In genomic region chr10:111128331-111129167, GRCh38 we compare ENCODE assay signal across 1 cellular context.
TF ChIP-seq lines count a peak whose summit lies in the region.

No MANE protein-coding gene starts in this region.

TF ChIP-seq in HepG2, 621 proteins besides CTCF, POLR2A, EP300 and RAD21 (continued from another document):
- TF ChIP-seq, protein P1, sequence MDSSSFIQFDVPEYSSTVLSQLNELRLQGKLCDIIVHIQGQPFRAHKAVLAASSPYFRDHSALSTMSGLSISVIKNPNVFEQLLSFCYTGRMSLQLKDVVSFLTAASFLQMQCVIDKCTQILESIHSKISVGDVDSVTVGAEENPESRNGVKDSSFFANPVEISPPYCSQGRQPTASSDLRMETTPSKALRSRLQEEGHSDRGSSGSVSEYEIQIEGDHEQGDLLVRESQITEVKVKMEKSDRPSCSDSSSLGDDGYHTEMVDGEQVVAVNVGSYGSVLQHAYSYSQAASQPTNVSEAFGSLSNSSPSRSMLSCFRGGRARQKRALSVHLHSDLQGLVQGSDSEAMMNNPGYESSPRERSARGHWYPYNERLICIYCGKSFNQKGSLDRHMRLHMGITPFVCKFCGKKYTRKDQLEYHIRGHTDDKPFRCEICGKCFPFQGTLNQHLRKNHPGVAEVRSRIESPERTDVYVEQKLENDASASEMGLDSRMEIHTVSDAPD (CRISPR knock-in tag; IDR thresholded peaks at IDR 0.05): no peak
